ENCODE assay signal across 13 cellular contexts in genomic region chr2:222652856-222653255, GRCh38. TPM values are rescaled to one million over a fixed set of nuclear protein-coding genes. Genes with fewer than 3 reads are reported as not detected.
DNase-seq lines count a peak whose midpoint lies in the region; ATAC-seq and TF ChIP-seq lines count a peak whose summit lies in the region.
"Had no signal": no experiment of that assay in that cellular context is flagged by ENCODE, and none has a peak within 500 bp of the region (broad histone marks: within the 10 kb centered on the region; RNA-seq: fewer than 3 reads in every experiment).

No MANE protein-coding gene starts in this region.

- peak overlapping the region; percentile 65 for H3K27ac Mint-ChIP-seq in activated naive CD4-positive, alpha-beta T cell treated with anti-CD3 and anti-CD28 coated beads, Interleukin-2, amount 50 U/mL, for 72 hours
- H3K27ac Mint-ChIP-seq in naive B cell (peak overlapping the region; percentile 0 to 70 (median 36)), CD14-positive monocyte (peak overlapping the region in 3 of 7 donors; percentile 1 to 26 (median 5))

- peaks cover 65% of the 10 kb centered on the region for H3K36me3 ChIP-seq in DOHH2 (ENCODE audit: control insufficient read depth, low read length)
- no peaks in the 10 kb centered on the region for H3K36me3 ChIP-seq in hepatocyte (replicated peaks; ENCODE audit: insufficient read depth, low read depth)

- H3K9me3 ChIP-seq in DOHH2 (ENCODE audit: control insufficient read depth, insufficient read depth, low read length), result no peaks in the 10 kb centered on the region
- H3K9me3 ChIP-seq in hepatocyte (ENCODE audit: low read depth), result no peaks in the 10 kb centered on the region
- H3K9me3 ChIP-seq: left ventricle myocardium inferior had no signal

- ATAC-seq in activated naive CD4-positive, alpha-beta T cell treated with anti-CD3 and anti-CD28 coated beads, Interleukin-2, amount 50 U/mL, for 72 hours, result peak in 1 of 2 donors; percentile 42
- ATAC-seq in naive B cell (ENCODE audit: low read depth in 2 of 2), result no peak
- no peak for ATAC-seq in HG03108 (IDR thresholded peaks at IDR 0.05; ENCODE audit: unreplicated experiment)

- H3F3A ChIP-seq in DOHH2 (ENCODE audit: control insufficient read depth, insufficient read depth), result 0 out of 2 replicates have a peak, but pooled peaks cover 2% of the 10 kb centered on the region

- no peak overlapping the region for H2AFZ ChIP-seq in hepatocyte

- peak; percentile 12 for DNase-seq in NCI-H2227 (lab: John Stamatoyannopoulos, UW; ENCODE audit: unreplicated experiment)
- DNase-seq in activated naive CD4-positive, alpha-beta T cell treated with anti-CD3 and anti-CD28 coated beads, Interleukin-2, amount 50 U/mL, for 72 hours (ENCODE audit: low spot score in 2 of 2), result no peak
- DNase-seq in naive B cell, result no peak
- DNase-seq in CD14-positive monocyte (ENCODE audit: low spot score), result no peak
- DNase-seq in hepatocyte (ENCODE audit: low spot score), result no peak
- DNase-seq: activated gamma-delta T cell treated with Interleukin-2 at 50 U/mL for 16 hours; cortex of kidney; H7; KG1; left ventricle myocardium inferior; stimulated activated CD4-positive, alpha-beta T cell treated with anti-CD3 and anti-CD28 coated beads, Interleukin-4, amount 100 ng/mL, for 4 hours had no signal

- no peak overlapping the region for H3K27ac ChIP-seq in DOHH2 (ENCODE audit: low read depth, low read length)
- H3K27ac ChIP-seq in hepatocyte, result no peak overlapping the region
- H3K27ac ChIP-seq: left ventricle myocardium inferior had no signal

- H3K79me2 ChIP-seq in DOHH2 (ENCODE audit: control insufficient read depth, low read length) (peaks cover 88% of the 10 kb centered on the region), hepatocyte (peaks cover 57% of the 10 kb centered on the region)

- H3K27me3 ChIP-seq in DOHH2 (ENCODE audit: control insufficient read depth, low read length) (no peaks in the 10 kb centered on the region), hepatocyte (no peaks in the 10 kb centered on the region)

- 87% methylated on average over 5 of the region's 5 CpGs for WGBS in hepatocyte (ENCODE audit: low lambda C conversion rate, missing lambda C conversion rate)

- no peaks in the 10 kb centered on the region for H3K9me3 Mint-ChIP-seq in activated naive CD4-positive, alpha-beta T cell treated with anti-CD3 and anti-CD28 coated beads, Interleukin-2, amount 50 U/mL, for 72 hours
- no peaks in the 10 kb centered on the region for H3K9me3 Mint-ChIP-seq in naive B cell
- H3K9me3 Mint-ChIP-seq in CD14-positive monocyte, result no peaks in the 10 kb centered on the region

- H3K27me3 Mint-ChIP-seq in naive B cell, result no peaks in the 10 kb centered on the region
- no peaks in the 10 kb centered on the region for H3K27me3 Mint-ChIP-seq in CD14-positive monocyte (ENCODE audit: low read depth in 3 of 3)

- H3K4me3 Mint-ChIP-seq in naive B cell, result peak overlapping the region in 3 of 8 donors; percentile 0 to 99 (median 33)
- no peak overlapping the region for H3K4me3 Mint-ChIP-seq in CD14-positive monocyte

- H3K4me3 ChIP-seq in DOHH2 (ENCODE audit: low read length) (no peak overlapping the region), hepatocyte (no peak overlapping the region)
- H3K4me3 ChIP-seq: left ventricle myocardium inferior had no signal

- peaks cover 40% of the 10 kb centered on the region for H3K4me1 ChIP-seq in DOHH2 (ENCODE audit: control insufficient read depth, low read length)
- H3K4me1 ChIP-seq in hepatocyte (ENCODE audit: insufficient read depth), result no peaks in the 10 kb centered on the region

- H3K9me2 ChIP-seq in DOHH2 (replicated peaks; ENCODE audit: control insufficient read depth, low read length), result no peaks in the 10 kb centered on the region
- no peaks in the 10 kb centered on the region for H3K9me2 ChIP-seq in hepatocyte (replicated peaks; ENCODE audit: insufficient read depth)

- intact Hi-C loops in CD14-positive monocyte (cut with micrococcal nuclease), result no loop called here

- peaks cover 14% of the 10 kb centered on the region; the same call in 1 of the 2 replicates for H4K20me1 ChIP-seq in DOHH2 (ENCODE audit: control insufficient read depth, insufficient read depth, low read depth, low read length)
- no peaks in the 10 kb centered on the region for H4K20me1 ChIP-seq in hepatocyte (ENCODE audit: insufficient read depth, poor library complexity, severe bottlenecking)

- peak overlapping the region; percentile 78 for H3K4me2 ChIP-seq in DOHH2 (ENCODE audit: low read length)
- no peak overlapping the region for H3K4me2 ChIP-seq in hepatocyte

- H3K4me1 Mint-ChIP-seq in naive B cell (peaks cover 34 to 61% (median 51%) of the 10 kb centered on the region in 3 donors), CD14-positive monocyte (peaks cover 44% of the 10 kb centered on the region)

- TF ChIP-seq CTCF in DOHH2 (IDR thresholded peaks at IDR 0.05; ENCODE audit: low read depth, low read length, poor library complexity, severe bottlenecking), result no peak
- no peak for TF ChIP-seq CTCF in CD14-positive monocyte (IDR thresholded peaks at IDR 0.05)
- no peak for TF ChIP-seq CTCF in hepatocyte (IDR thresholded peaks at IDR 0.05; ENCODE audit: poor library complexity)

- H3K36me3 Mint-ChIP-seq in activated naive CD4-positive, alpha-beta T cell treated with anti-CD3 and anti-CD28 coated beads, Interleukin-2, amount 50 U/mL, for 72 hours, result peaks cover 10 to 23% of the 10 kb centered on the region in 2 donors
- H3K36me3 Mint-ChIP-seq in naive B cell, result peaks cover 0 to 5% of the 10 kb centered on the region in 2 donors
- peaks cover 7 to 9% of the 10 kb centered on the region in 2 donors for H3K36me3 Mint-ChIP-seq in CD14-positive monocyte

RNA-seq across cellular contexts. Expression of gene FARSB, which starts 3.0 kb away (rescaled TPM):
- 10 to 100 TPM; 30.8 to 39.5 TPM for total RNA-seq in activated naive CD4-positive, alpha-beta T cell treated with anti-CD3 and anti-CD28 coated beads, Interleukin-2, amount 50 U/mL, for 72 hours
- polyA plus RNA-seq in naive B cell (ENCODE audit: low read depth in 6 of 6) (10 to 100 TPM; 20.8 to 35.3 (median 30.3) TPM), CD14-positive monocyte (10 to 100 TPM in 1 of 2 donors, 1 to 10 TPM in 1; 8.4 to 10.9 TPM), hepatocyte (15.0 and 17.1 TPM in 2 replicates)
- total RNA-seq in hepatocyte, result 12.9 and 14.2 TPM in 2 replicates

RNA-seq across cellular contexts. Expression of gene MOGAT1, which starts 18.6 kb away (rescaled TPM):
- not detected for total RNA-seq in activated naive CD4-positive, alpha-beta T cell treated with anti-CD3 and anti-CD28 coated beads, Interleukin-2, amount 50 U/mL, for 72 hours
- not detected for polyA plus RNA-seq in naive B cell (ENCODE audit: low read depth in 6 of 6)
- polyA plus RNA-seq in CD14-positive monocyte, result not detected
- total RNA-seq in hepatocyte, result not detected in 2 replicates
- polyA plus RNA-seq in hepatocyte, result 0.15 TPM in 1 of 2 replicates, not detected in the other
- total RNA-seq: H7 had no signal
